19 cellular contexts compared by ENCODE assay signal in genomic region chr16:86816930-86817625, GRCh38.
A peak's percentile ranks its signal among the peaks of the same experiment; 100 is the strongest.
DNase-seq lines count a peak whose midpoint lies in the region; ATAC-seq and TF ChIP-seq lines count a peak whose summit lies in the region.
"Had no signal": no experiment of that assay in that cellular context is flagged by ENCODE, and none has a peak within 500 bp of the region (broad histone marks: within the 10 kb centered on the region; RNA-seq: fewer than 3 reads in every experiment).

No MANE protein-coding gene starts in this region.

- CTCF ChIA-PET in HEK293 (lab: Yijun Ruan, JAX), result interaction anchor here (0.7 to 1.4 kb wide), 3 partner anchors 161 to 253 kb away, joined by 3 read pairs; no protein-coding TSS in a partner anchor

- no peak overlapping the region for H3K4me3 ChIP-seq in HEK293 (ENCODE audit: low read depth, low read length)
- H3K4me3 ChIP-seq: A549, GM12878, GM23248 had no signal

- no peak for TF ChIP-seq CTCF in HEK293 (tag by site-specific recombination; IDR thresholded peaks at IDR 0.05)

- no peaks in the 10 kb centered on the region for H3K4me1 ChIP-seq in HEK293 (ENCODE audit: control insufficient read depth, insufficient read depth, low read length)
- H3K4me1 ChIP-seq: A549 had no signal

- no peaks in the 10 kb centered on the region for H3K36me3 ChIP-seq in HEK293 (ENCODE audit: control insufficient read depth in 2 of 2, insufficient read depth in 1 of 2, low read length in 2 of 2)

- ATAC-seq in Right ventricle myocardium inferior, result no peak
- ATAC-seq: A549, GM12878 had no signal

- POLR2A ChIA-PET in HEK293 (lab: Yijun Ruan, JAX), result no interaction called here

- no peaks in the 10 kb centered on the region for H3K9me3 ChIP-seq in HEK293 (ENCODE audit: control insufficient read depth, insufficient read depth, low read depth, low read length)
- H3K9me3 ChIP-seq: A549 had no signal

- intact Hi-C loops in Right ventricle myocardium inferior (cut with DNase I), result no loop called here

- H3K27ac ChIP-seq in HEK293 (ENCODE audit: extremely low read depth, low read depth, low read length), result no peak overlapping the region
- H3K27ac ChIP-seq: A549, GM23248 had no signal

- DNase-seq in RPMI8226, result peak; percentile 65
- peak; percentile 30 for DNase-seq in islet precursor cell
- no peak for DNase-seq in medulla oblongata (ENCODE audit: extremely low spot score)
- DNase-seq in SHP77 treated with DMSO at 0.1 percent for 48 hours (lab: John Stamatoyannopoulos, UW), result no peak
- no peak for DNase-seq in Right ventricle myocardium inferior (ENCODE audit: missing footprints)
- DNase-seq: 8988T; C1 segment of cervical spinal cord; CD8-positive, alpha-beta memory T cell; DMS 273 treated with DMSO at 0.1 percent for 48 hours; DMS79; EL; GDM1; GM23248; H7; HCEC 1CT; HFFc6 had no signal

TF ChIP-seq in HEK293, 187 proteins besides CTCF, POLR2A, EP300 and RAD21:
- no peak for TF ChIP-seq ZNF335 (tag by site-specific recombination; conservative IDR thresholded peaks at IDR 0.05)
- TF ChIP-seq ATF2 (tag by site-specific recombination; IDR thresholded peaks at IDR 0.05; ENCODE audit: low read depth), result 0 out of 2 replicates have a peak, but pooled peaks have one; percentile 9
TF ChIP-seq in HEK293: peak in this region for 1.

Comparison
In these comparisons a context has a peak if more than half of its experiments do, and no peak if none do; other contexts are left out.
1. DNase-seq: peak in RPMI8226 (single experiment) and islet precursor cell (single experiment); none in medulla oblongata (single experiment), SHP77 treated with DMSO at 0.1 percent for 48 hours (single experiment) and Right ventricle myocardium inferior (single experiment).